13 cellular contexts compared by ENCODE assay signal in genomic region chr1:200880212-200880611, GRCh38. TPM values are rescaled to one million over a fixed set of nuclear protein-coding genes. Genes with fewer than 3 reads are reported as not detected.
DNase-seq lines count a peak whose midpoint lies in the region; ATAC-seq and TF ChIP-seq lines count a peak whose summit lies in the region.
"Had no signal": no experiment of that assay in that cellular context is flagged by ENCODE, and none has a peak within 500 bp of the region (broad histone marks: within the 10 kb centered on the region; RNA-seq: fewer than 3 reads in every experiment).

No MANE protein-coding gene starts in this region.

- no peak overlapping the region for H2BK120ac ChIP-seq in neuronal stem cell (ENCODE audit: low read depth, low read length)

- no peak for TF ChIP-seq CTCF in GM13976 (IDR thresholded peaks at IDR 0.05; ENCODE audit: borderline replicate concordance, control extremely low read depth, extremely low read depth, insufficient read depth, missing control alignments)

- H4K8ac ChIP-seq in neuronal stem cell (ENCODE audit: low read depth, low read length): no peak overlapping the region

- no CpG with 5 or more reads among the region's 3 CpGs for WGBS in neuronal stem cell (ENCODE audit: extremely low coverage in 2 of 2, insufficient read length in 2 of 2, insufficient replicate concordance in 1 of 2), 2 donors

- in situ Hi-C loops in GM13976 (cut with MboI; ENCODE audit: low sequenced_read_pairs, unreplicated experiment): no loop called here

- H3K14ac ChIP-seq in neuronal stem cell (ENCODE audit: low read length): no peak overlapping the region

- no peak overlapping the region for H3K4ac ChIP-seq in neuronal stem cell (ENCODE audit: low read length)

- H3K4me3 ChIP-seq in SJCRH30 (no peak overlapping the region), neuronal stem cell (ENCODE audit: low read length in 2 of 2) (no peak overlapping the region)
- no peak overlapping the region for H3K4me3 ChIP-seq in effector memory CD4-positive, alpha-beta T cell (ENCODE audit: insufficient read depth, low read depth, low read length, poor library complexity, severe bottlenecking)
- H3K4me3 ChIP-seq: esophagus squamous epithelium, lung had no signal

- no peak overlapping the region for H2BK5ac ChIP-seq in neuronal stem cell (ENCODE audit: low read length)

- no peaks in the 10 kb centered on the region for H3K9me3 ChIP-seq in SJCRH30 (replicated peaks)
- no peaks in the 10 kb centered on the region for H3K9me3 ChIP-seq in neuronal stem cell (replicated peaks in 1 of 2; ENCODE audit: control insufficient read depth in 2 of 2, insufficient read depth in 1 of 2, low read depth in 1 of 2, low read length in 2 of 2)
- H3K9me3 ChIP-seq in effector memory CD4-positive, alpha-beta T cell (ENCODE audit: control insufficient read depth, low read length): no peaks in the 10 kb centered on the region
- H3K9me3 ChIP-seq: esophagus squamous epithelium had no signal

- H3K4me2 ChIP-seq in neuronal stem cell (ENCODE audit: insufficient read depth, low read length, poor library complexity, severe bottlenecking): no peak overlapping the region

- no peak overlapping the region for H3K9ac ChIP-seq in neuronal stem cell (ENCODE audit: low read depth, low read length, poor library complexity)

- peak overlapping the region; percentile 76 for H3K27ac ChIP-seq in SJCRH30
- no peak overlapping the region for H3K27ac ChIP-seq in neuronal stem cell (replicated peaks; ENCODE audit: low read length)
- H3K27ac ChIP-seq in effector memory CD4-positive, alpha-beta T cell (ENCODE audit: insufficient read depth, low read length, poor library complexity, severe bottlenecking): no peak overlapping the region
- H3K27ac ChIP-seq: esophagus squamous epithelium had no signal

- no peak overlapping the region for H2AFZ ChIP-seq in neuronal stem cell (ENCODE audit: low read length)

- H3K23ac ChIP-seq in neuronal stem cell (ENCODE audit: low read depth, low read length, poor library complexity): no peak overlapping the region

- H3K36me3 ChIP-seq in SJCRH30 (no peaks in the 10 kb centered on the region), neuronal stem cell (replicated peaks in 1 of 2; ENCODE audit: control insufficient read depth in 2 of 2, insufficient read depth in 2 of 2, low read length in 2 of 2) (no peaks in the 10 kb centered on the region)
- no peaks in the 10 kb centered on the region for H3K36me3 ChIP-seq in effector memory CD4-positive, alpha-beta T cell (ENCODE audit: control insufficient read depth, insufficient read depth, low read length)
- H3K36me3 ChIP-seq: esophagus squamous epithelium had no signal

- H3K79me1 ChIP-seq in neuronal stem cell (ENCODE audit: low read depth, low read length): no peaks in the 10 kb centered on the region

- no peak overlapping the region for H3K18ac ChIP-seq in neuronal stem cell (ENCODE audit: low read length)

- no peak overlapping the region for H2BK15ac ChIP-seq in neuronal stem cell (ENCODE audit: low read length)

- H3K4me1 ChIP-seq in SJCRH30 (peaks cover 14% of the 10 kb centered on the region), neuronal stem cell (ENCODE audit: control insufficient read depth in 2 of 2, insufficient read depth in 1 of 2, low read depth in 1 of 2, low read length in 2 of 2) (peaks cover 4 to 9% of the 10 kb centered on the region in 2 donors)
- H3K4me1 ChIP-seq in effector memory CD4-positive, alpha-beta T cell (ENCODE audit: control insufficient read depth, insufficient read depth, low read length, poor library complexity, severe bottlenecking): peaks cover 21% of the 10 kb centered on the region
- H3K4me1 ChIP-seq: esophagus squamous epithelium had no signal

- no peak overlapping the region for H4K91ac ChIP-seq in neuronal stem cell (ENCODE audit: low read depth, low read length, poor library complexity)

- no peak overlapping the region for H2BK12ac ChIP-seq in neuronal stem cell (ENCODE audit: low read length)

- DNase-seq in AG08396 (ENCODE audit: low spot score) (peak; percentile 1), SJCRH30 (peak; percentile 75 to 83), neuronal stem cell (ENCODE audit: low spot score) (no peak), GM13976 (ENCODE audit: low spot score) (no peak), DMS114 treated with DMSO at 0.1 percent for 48 hours (lab: John Stamatoyannopoulos, UW; ENCODE audit: unreplicated experiment) (no peak)
- no peak for DNase-seq in effector memory CD4-positive, alpha-beta T cell
- DNase-seq: amniotic stem cell, esophagus squamous epithelium, NCI-H1694 had no signal

- H2AK5ac ChIP-seq in neuronal stem cell (ENCODE audit: low read depth, low read length): no peak overlapping the region

- no peaks in the 10 kb centered on the region for H3K27me3 ChIP-seq in SJCRH30
- H3K27me3 ChIP-seq in neuronal stem cell (ENCODE audit: control insufficient read depth in 3 of 3, insufficient read depth in 3 of 3, low read depth in 1 of 3, low read length in 3 of 3): no peaks in the 10 kb centered on the region
- no peaks in the 10 kb centered on the region for H3K27me3 ChIP-seq in effector memory CD4-positive, alpha-beta T cell (replicated peaks; ENCODE audit: control insufficient read depth, insufficient read depth, low read length, poor library complexity, severe bottlenecking)

- ATAC-seq in GM18508 (IDR thresholded peaks at IDR 0.05; ENCODE audit: insufficient read depth, unreplicated experiment): peak; percentile 44
- peak; percentile 78 for ATAC-seq in HG02884 (IDR thresholded peaks at IDR 0.05; ENCODE audit: unreplicated experiment)

RNA-seq across cellular contexts. Expression of gene GPR25, which starts 7.4 kb away (rescaled TPM):
- not detected in 2 replicates for total RNA-seq in SJCRH30 (2014; rRNA removed; shearing (Covaris generic))
- not detected for polyA plus RNA-seq in neuronal stem cell (2013, experiment 1 of 2)
- polyA plus RNA-seq in neuronal stem cell (2013, experiment 2 of 2): not detected
- total RNA-seq: T-helper 2 cell treated with Interferon-gamma antibody and Interleukin-4, amounts not matched to agents 100 ng/mL and 5 ng/mL, for 36 hours had no signal

RNA-seq across cellular contexts. Expression of gene INAVA, which starts 14.5 kb away (rescaled TPM):
- total RNA-seq in SJCRH30 (2014; rRNA removed; shearing (Covaris generic)): 16.1 and 19.8 TPM in 2 replicates
- 30.9 TPM for polyA plus RNA-seq in neuronal stem cell (2013, experiment 1 of 2)
- polyA plus RNA-seq in neuronal stem cell (2013, experiment 2 of 2): 29.8 TPM
- total RNA-seq: T-helper 2 cell treated with Interferon-gamma antibody and Interleukin-4, amounts not matched to agents 100 ng/mL and 5 ng/mL, for 36 hours had no signal

Comparison
In these comparisons a context has a peak if more than half of its experiments do, and no peak if none do; other contexts are left out.
1. DNase-seq: peak in AG08396 (single experiment) and SJCRH30 (2 of 2); none in neuronal stem cell (single experiment), GM13976 (single experiment), effector memory CD4-positive, alpha-beta T cell (0 of 3) and DMS114 treated with DMSO at 0.1 percent for 48 hours (single experiment).